21 cellular contexts compared by ENCODE assay signal in the genomic region with DNA sequence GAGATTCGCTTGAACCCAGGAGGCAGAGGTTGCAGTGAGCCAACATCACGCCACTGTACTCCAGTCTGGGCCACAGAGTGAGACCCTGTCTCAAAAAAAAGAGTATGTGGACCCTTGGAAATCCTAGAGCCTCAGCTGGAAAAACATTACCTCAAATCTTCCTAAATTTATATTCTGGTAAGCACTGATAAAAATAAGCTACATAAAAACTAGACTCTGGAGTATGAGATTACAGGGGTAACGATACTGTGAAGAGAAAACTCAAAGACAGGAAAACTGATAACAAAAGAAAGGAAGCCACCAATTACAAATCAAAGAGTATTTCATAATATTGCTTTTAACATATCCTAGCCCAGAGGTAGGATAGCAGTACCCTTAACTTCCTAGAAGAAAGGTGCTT.
"Had no signal": no experiment of that assay in that cellular context is flagged by ENCODE, and none has a peak within 500 bp of the region (broad histone marks: within the 10 kb centered on the region; RNA-seq: fewer than 3 reads in every experiment).

No MANE protein-coding gene starts in this region.

- H3K27ac Mint-ChIP-seq: activated CD4-positive, alpha-beta T cell treated with anti-CD3 and anti-CD28 coated beads, Interleukin-2, amount 10 ng/mL, durations not matched to agents 24 days and 14 days; activated T-helper 1 cell treated with anti-CD3 and anti-CD28 coated beads, Interleukin-12 subunit alpha, Interleukin-12 subunit beta, Interleukin-2, Interleukin-4 antibody, amounts not matched to agents 30 ng/mL and 10 ng/mL and 1 ng/mL, durations not matched to agents 14 hours and 24 hours and 36 hours; T-helper 2 cell treated with Interferon-gamma antibody and Interleukin-4, amounts not matched to agents 5 μg/mL and 100 μg/mL, for 36 hours had no signal

- H3K27ac ChIP-seq: brain microvascular endothelial cell, gastrocnemius medialis, left ventricle myocardium inferior, pancreas, stomach, upper lobe of left lung had no signal

- H3K4me2 ChIP-seq: smooth muscle cell had no signal

- ATAC-seq: gastrocnemius medialis, mucosa of descending colon, sciatic nerve had no signal

- DNase-seq: activated CD4-positive, alpha-beta T cell treated with anti-CD3 and anti-CD28 coated beads, Interleukin-2, amount 10 ng/mL, durations not matched to agents 24 days and 14 days; activated gamma-delta T cell treated with Interleukin-2 at 50 U/mL for 16 hours; aorta; brain microvascular endothelial cell; central memory CD4-positive, alpha-beta T cell; gastrocnemius medialis; head of caudate nucleus; left ventricle myocardium inferior; mesenchymal stem cell; mucosa of descending colon; naive B cell; pancreas; stimulated activated CD4-positive, alpha-beta T cell treated with anti-CD3 and anti-CD28 coated beads, Interleukin-4, amount 100 ng/mL, for 1 hour; stomach; upper lobe of left lung had no signal

- H3K27me3 ChIP-seq: brain microvascular endothelial cell, gastrocnemius medialis, pancreas, stomach, upper lobe of left lung had no signal

- H3K4me3 Mint-ChIP-seq: activated CD4-positive, alpha-beta T cell treated with anti-CD3 and anti-CD28 coated beads, Interleukin-2, amount 10 ng/mL, durations not matched to agents 24 days and 14 days; activated T-helper 1 cell treated with anti-CD3 and anti-CD28 coated beads, Interleukin-12 subunit alpha, Interleukin-12 subunit beta, Interleukin-2, Interleukin-4 antibody, amounts not matched to agents 30 ng/mL and 10 ng/mL and 1 ng/mL, durations not matched to agents 14 hours and 24 hours and 36 hours; T-helper 2 cell treated with Interferon-gamma antibody and Interleukin-4, amounts not matched to agents 5 μg/mL and 100 μg/mL, for 36 hours had no signal

- H3K9me3 ChIP-seq: gastrocnemius medialis, left ventricle myocardium inferior, mucosa of descending colon, pancreas, stomach, upper lobe of left lung had no signal

- H3K4me3 ChIP-seq: gastrocnemius medialis, left ventricle myocardium inferior, mucosa of descending colon, pancreas, smooth muscle cell, stomach, upper lobe of left lung had no signal

- H3K27me3 Mint-ChIP-seq: activated CD4-positive, alpha-beta T cell treated with anti-CD3 and anti-CD28 coated beads, Interleukin-2, amount 10 ng/mL, durations not matched to agents 24 days and 14 days; naive B cell had no signal

- H3K36me3 Mint-ChIP-seq: naive B cell had no signal

- H3K9me3 Mint-ChIP-seq: activated CD4-positive, alpha-beta T cell treated with anti-CD3 and anti-CD28 coated beads, Interleukin-2, amount 10 ng/mL, durations not matched to agents 24 days and 14 days; activated T-helper 1 cell treated with anti-CD3 and anti-CD28 coated beads, Interleukin-12 subunit alpha, Interleukin-12 subunit beta, Interleukin-2, Interleukin-4 antibody, amounts not matched to agents 30 ng/mL and 10 ng/mL and 1 ng/mL, durations not matched to agents 14 hours and 24 hours and 36 hours; naive B cell; T-helper 2 cell treated with Interferon-gamma antibody and Interleukin-4, amounts not matched to agents 5 μg/mL and 100 μg/mL, for 36 hours had no signal

- FAIRE-seq: colon, pancreas, TTC549 had no signal

- H3K36me3 ChIP-seq: brain microvascular endothelial cell, gastrocnemius medialis, left ventricle myocardium inferior, pancreas, stomach, upper lobe of left lung had no signal
